Comparison of ENCODE assay signal across 1 cellular context in the genomic region with DNA sequence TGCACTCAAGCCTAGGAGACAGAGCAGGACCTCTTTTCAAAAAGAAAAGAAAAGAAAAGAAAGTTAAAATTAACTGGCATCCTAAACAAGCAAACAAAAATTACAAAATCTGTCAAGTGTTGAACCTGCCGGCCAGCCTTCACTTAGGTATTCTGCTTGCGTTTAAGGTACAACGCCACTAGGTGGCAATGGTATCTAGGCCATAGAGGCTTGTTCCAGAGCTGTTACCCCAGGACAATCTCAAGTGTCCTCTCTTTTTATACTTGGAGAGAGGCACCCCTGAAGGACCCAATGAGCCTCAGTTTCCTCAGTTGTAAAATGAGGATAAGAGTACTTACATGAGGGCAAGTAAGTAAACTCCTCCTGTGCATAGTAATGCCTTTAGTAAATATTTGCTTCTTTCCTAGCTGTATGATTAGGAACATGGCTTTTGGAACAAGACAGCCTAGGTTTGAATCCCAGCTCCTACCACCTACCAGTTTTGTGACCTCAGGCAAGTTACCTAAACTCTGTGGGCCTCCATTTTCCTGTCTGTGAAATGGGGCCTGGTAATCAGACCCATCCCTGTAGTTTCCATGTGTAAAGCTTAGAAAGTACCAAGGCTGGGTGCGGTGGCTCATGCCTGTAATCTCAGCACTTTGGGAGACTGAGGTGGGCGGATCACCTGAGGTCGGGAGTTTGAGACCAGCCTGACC.
TF ChIP-seq lines count a peak whose summit lies in the region.

No MANE protein-coding gene starts in this region.

TF ChIP-seq in IMR-90, 13 proteins besides CTCF, POLR2A, EP300 and RAD21:
- TF ChIP-seq SMC3 (IDR thresholded peaks at IDR 0.05; ENCODE audit: low read depth, low read length): peak; percentile 65
- TF ChIP-seq, protein P1, sequence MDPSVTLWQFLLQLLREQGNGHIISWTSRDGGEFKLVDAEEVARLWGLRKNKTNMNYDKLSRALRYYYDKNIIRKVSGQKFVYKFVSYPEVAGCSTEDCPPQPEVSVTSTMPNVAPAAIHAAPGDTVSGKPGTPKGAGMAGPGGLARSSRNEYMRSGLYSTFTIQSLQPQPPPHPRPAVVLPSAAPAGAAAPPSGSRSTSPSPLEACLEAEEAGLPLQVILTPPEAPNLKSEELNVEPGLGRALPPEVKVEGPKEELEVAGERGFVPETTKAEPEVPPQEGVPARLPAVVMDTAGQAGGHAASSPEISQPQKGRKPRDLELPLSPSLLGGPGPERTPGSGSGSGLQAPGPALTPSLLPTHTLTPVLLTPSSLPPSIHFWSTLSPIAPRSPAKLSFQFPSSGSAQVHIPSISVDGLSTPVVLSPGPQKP (IDR thresholded peaks at IDR 0.05; ENCODE audit: borderline replicate concordance, low read depth, low read length): no peak
- no peak for TF ChIP-seq CHD1 (IDR thresholded peaks at IDR 0.05; ENCODE audit: low read depth, low read length)
TF ChIP-seq in IMR-90: peak in this region for 1.
